ENCODE assay signal across 8 cellular contexts in genomic region chr4:157992038-157992706, GRCh38.
A peak's percentile ranks its signal among the peaks of the same experiment; 100 is the strongest.
DNase-seq lines count a peak whose midpoint lies in the region; ATAC-seq and TF ChIP-seq lines count a peak whose summit lies in the region.

No MANE protein-coding gene starts in this region.

- H3K36me3 Mint-ChIP-seq in CD8-positive, alpha-beta memory T cell, result no peaks in the 10 kb centered on the region

- intact Hi-C loops in mucosa of descending colon (cut with DNase I, micrococcal nuclease), result loop anchor here (2.0 to 10.0 kb wide), 3 partner anchors 180 to 263 kb away; partner anchors contain the start of gene GASK1B (in 2 of the 2)

- H3K4me1 Mint-ChIP-seq in CD8-positive, alpha-beta memory T cell, result peaks cover 0 to 5% (median 0%) of the 10 kb centered on the region in 3 donors

- no peaks in the 10 kb centered on the region for H3K36me3 ChIP-seq in CD8-positive, alpha-beta memory T cell (ENCODE audit: insufficient read depth, low read length)
- no peaks in the 10 kb centered on the region for H3K36me3 ChIP-seq in MG63
- no peaks in the 10 kb centered on the region for H3K36me3 ChIP-seq in SJSA1
- no peaks in the 10 kb centered on the region for H3K36me3 ChIP-seq in mucosa of descending colon (ENCODE audit: low read depth)

- peak; percentile 72 for ATAC-seq in GM18909 (IDR thresholded peaks at IDR 0.05; ENCODE audit: poor library complexity, unreplicated experiment)
- ATAC-seq in mucosa of descending colon, result peak; percentile 72
- no peak for ATAC-seq in GM18520 (IDR thresholded peaks at IDR 0.05; ENCODE audit: unreplicated experiment)

- no peaks in the 10 kb centered on the region for H3K27me3 Mint-ChIP-seq in CD8-positive, alpha-beta memory T cell

- peak overlapping the region in 3 of 7 donors; percentile 19 to 66 (median 27) for H3K4me3 Mint-ChIP-seq in CD8-positive, alpha-beta memory T cell

- no peaks in the 10 kb centered on the region for H3K9me3 Mint-ChIP-seq in CD8-positive, alpha-beta memory T cell

- CTCF ChIA-PET in CD8-positive, alpha-beta memory T cell (lab: Charles Lee), result no interaction called here

- no peaks in the 10 kb centered on the region for H3K4me1 ChIP-seq in CD8-positive, alpha-beta memory T cell (ENCODE audit: insufficient read depth, low read length)
- H3K4me1 ChIP-seq in SJSA1 (replicated peaks) (peaks cover 8% of the 10 kb centered on the region), mucosa of descending colon (ENCODE audit: low read depth) (no peaks in the 10 kb centered on the region)

- H3K27ac ChIP-seq in CD8-positive, alpha-beta memory T cell (ENCODE audit: low read depth, low read length), result no peak overlapping the region
- H3K27ac ChIP-seq in SJSA1, result no peak overlapping the region

- peak in 2 of 5 donors; percentile 6 to 15 for DNase-seq in CD8-positive, alpha-beta memory T cell
- no peak for DNase-seq in MG63
- peak; percentile 47 to 48 for DNase-seq in SJSA1 (ENCODE audit: low read depth in 1 of 2, low spot score in 2 of 2)
- DNase-seq in epidermal melanocyte (ENCODE audit: insufficient read length, low spot score), result peak; percentile 30
- DNase-seq in mucosa of descending colon, result peak in 1 of 3 donors; percentile 86
- no peak for DNase-seq in islet precursor cell

- TF ChIP-seq CTCF in mucosa of descending colon (IDR thresholded peaks at IDR 0.05), result no peak

- H3K4me3 ChIP-seq in CD8-positive, alpha-beta memory T cell (ENCODE audit: low read length), result peak overlapping the region; percentile 26
- H3K4me3 ChIP-seq in MG63, result peak overlapping the region; percentile 27
- H3K4me3 ChIP-seq in SJSA1, result no peak overlapping the region
- no peak overlapping the region for H3K4me3 ChIP-seq in mucosa of descending colon

- no peak overlapping the region for H3K27ac Mint-ChIP-seq in CD8-positive, alpha-beta memory T cell

- H3K27me3 ChIP-seq in CD8-positive, alpha-beta memory T cell (ENCODE audit: insufficient read depth, low read length, poor library complexity, severe bottlenecking), result no peaks in the 10 kb centered on the region
- H3K27me3 ChIP-seq in MG63, result no peaks in the 10 kb centered on the region
- no peaks in the 10 kb centered on the region; the same call in 1 of the 2 replicates for H3K27me3 ChIP-seq in SJSA1 (replicated peaks)

- no peaks in the 10 kb centered on the region for H3K9me3 ChIP-seq in CD8-positive, alpha-beta memory T cell (ENCODE audit: low read length)
- H3K9me3 ChIP-seq in MG63 (no peaks in the 10 kb centered on the region), SJSA1 (replicated peaks) (no peaks in the 10 kb centered on the region), mucosa of descending colon (no peaks in the 10 kb centered on the region)

- POLR2A ChIA-PET in CD8-positive, alpha-beta memory T cell (lab: Charles Lee), result no interaction called here

Comparison
In these comparisons a context has a peak if more than half of its experiments do, and no peak if none do; other contexts are left out.
1. DNase-seq: peak in SJSA1 (2 of 2) and epidermal melanocyte (single experiment); none in MG63 (single experiment) and islet precursor cell (single experiment).
2. H3K4me3 ChIP-seq: peak in CD8-positive, alpha-beta memory T cell (single experiment) and MG63 (single experiment); none in SJSA1 (single experiment) and mucosa of descending colon (single experiment).